In the genomic region with DNA sequence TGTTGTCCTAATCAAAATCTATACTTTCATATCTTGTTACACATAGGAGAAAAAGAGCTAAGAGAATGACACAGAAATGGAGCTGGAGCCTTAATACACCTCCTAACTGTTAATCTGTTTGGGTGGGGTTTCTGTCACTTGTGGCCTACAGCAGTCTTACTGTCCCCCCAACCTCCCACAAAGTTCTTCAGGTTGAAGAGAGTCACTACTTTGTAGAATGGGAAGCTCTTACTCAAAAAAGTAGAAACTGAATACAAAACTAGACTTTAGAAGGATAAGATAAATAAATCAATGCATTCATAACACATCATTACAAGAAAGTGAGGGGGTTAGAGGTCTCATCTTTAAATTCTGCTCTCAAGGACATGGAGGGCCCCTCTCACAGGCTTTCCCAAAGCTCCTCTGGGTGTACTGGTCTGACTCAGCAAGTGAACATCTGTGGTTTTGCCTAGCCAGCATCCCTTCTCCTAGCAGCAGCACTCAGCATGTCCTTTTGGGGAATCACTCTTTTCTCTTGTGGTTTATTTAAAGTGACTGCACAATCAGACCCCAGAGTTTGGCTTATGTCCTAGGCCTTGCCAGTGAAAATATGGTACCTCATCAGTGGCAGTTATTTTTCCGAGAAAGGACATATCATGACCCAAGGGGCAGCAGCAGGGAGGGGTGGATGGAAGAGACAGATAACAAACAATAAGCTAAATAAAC, we compare ENCODE assay signal across 8 cellular contexts. TPM values are rescaled to one million over a fixed set of nuclear protein-coding genes. Genes with fewer than 3 reads are reported as not detected.
DNase-seq lines count a peak whose midpoint lies in the region; ATAC-seq and TF ChIP-seq lines count a peak whose summit lies in the region.

No MANE protein-coding gene starts in this region.

- DNase-seq in Daoy (ENCODE audit: low read depth), result peak; percentile 85
- no peak for DNase-seq in activated naive CD8-positive, alpha-beta T cell treated with anti-CD3 and anti-CD28 coated beads, Interleukin-2, amount 10 ng/mL, durations not matched to agents 7 days and 5 days
- no peak for DNase-seq in naive B cell
- DNase-seq in tibial nerve (ENCODE audit: low spot score in 2 of 2), result no peak
- no peak for DNase-seq in BE2C
- no peak for DNase-seq in NCI-H2029 (lab: John Stamatoyannopoulos, UW)

- no peaks in the 10 kb centered on the region for H3K9me3 Mint-ChIP-seq in activated naive CD8-positive, alpha-beta T cell treated with anti-CD3 and anti-CD28 coated beads, Interleukin-2, amount 10 ng/mL, durations not matched to agents 7 days and 5 days
- H3K9me3 Mint-ChIP-seq in naive B cell, result no peaks in the 10 kb centered on the region

- H3K4me3 ChIP-seq in KMS-11 (IDR thresholded peaks at IDR 0.05; ENCODE audit: insufficient read depth, low read depth, low read length) (no peak overlapping the region), tibial nerve (no peak overlapping the region), BE2C (ENCODE audit: low read depth, low read length) (no peak overlapping the region)

- H3K79me2 ChIP-seq in KMS-11 (ENCODE audit: insufficient read depth, low read depth), result no peaks in the 10 kb centered on the region

- H3K27ac ChIP-seq in KMS-11, result peak overlapping the region; percentile 60
- no peak overlapping the region for H3K27ac ChIP-seq in tibial nerve

- H2AFZ ChIP-seq in KMS-11 (ENCODE audit: low read depth), result no peak overlapping the region; the same call in 1 of the 2 replicates

- ATAC-seq in activated naive CD8-positive, alpha-beta T cell treated with anti-CD3 and anti-CD28 coated beads, Interleukin-2, amount 10 ng/mL, durations not matched to agents 7 days and 5 days (ENCODE audit: low read depth), result no peak
- ATAC-seq in naive B cell (ENCODE audit: low read depth in 2 of 2), result no peak
- ATAC-seq in HG02678 (IDR thresholded peaks at IDR 0.05; ENCODE audit: unreplicated experiment), result no peak

- TF ChIP-seq CTCF in KMS-11 (conservative IDR thresholded peaks at IDR 0.05; ENCODE audit: low read depth, low read length) (no peak), tibial nerve (IDR thresholded peaks at IDR 0.05) (no peak), BE2C (IDR thresholded peaks at IDR 0.05; ENCODE audit: low read depth, low read length) (no peak)

- H3K9me3 ChIP-seq in tibial nerve, result no peaks in the 10 kb centered on the region
- H3K9me3 ChIP-seq in BE2C, result 0 out of 2 replicates have a peak, but pooled peaks cover 4% of the 10 kb centered on the region

- H3K4me2 ChIP-seq in KMS-11, result peak overlapping the region; percentile 89

- H3K36me3 Mint-ChIP-seq in activated naive CD8-positive, alpha-beta T cell treated with anti-CD3 and anti-CD28 coated beads, Interleukin-2, amount 10 ng/mL, durations not matched to agents 7 days and 5 days, result peaks cover 3% of the 10 kb centered on the region
- H3K36me3 Mint-ChIP-seq in naive B cell, result no peaks in the 10 kb centered on the region

- TF ChIP-seq POLR2A in tibial nerve (IDR thresholded peaks at IDR 0.05), result no peak

- H3K4me1 ChIP-seq in KMS-11 (ENCODE audit: low read depth, poor library complexity, severe bottlenecking) (peaks cover 77% of the 10 kb centered on the region), tibial nerve (peaks cover 0 to 18% (median 7%) of the 10 kb centered on the region in 4 donors), BE2C (peaks cover 15% of the 10 kb centered on the region)

- H3K27ac Mint-ChIP-seq in activated naive CD8-positive, alpha-beta T cell treated with anti-CD3 and anti-CD28 coated beads, Interleukin-2, amount 10 ng/mL, durations not matched to agents 7 days and 5 days, result no peak overlapping the region
- no peak overlapping the region for H3K27ac Mint-ChIP-seq in naive B cell

- peak in 1 of 2 donors; percentile 12 for TF ChIP-seq EP300 in tibial nerve (IDR thresholded peaks at IDR 0.05)

- H3K27me3 ChIP-seq in KMS-11 (ENCODE audit: insufficient read depth, low read depth), result no peaks in the 10 kb centered on the region
- no peaks in the 10 kb centered on the region for H3K27me3 ChIP-seq in tibial nerve
- no peaks in the 10 kb centered on the region for H3K27me3 ChIP-seq in BE2C

- no peak overlapping the region; the same call in 1 of the 2 replicates for H3K9ac ChIP-seq in KMS-11

- peaks cover 26% of the 10 kb centered on the region for H3K4me1 Mint-ChIP-seq in activated naive CD8-positive, alpha-beta T cell treated with anti-CD3 and anti-CD28 coated beads, Interleukin-2, amount 10 ng/mL, durations not matched to agents 7 days and 5 days
- peaks cover 8 to 14% (median 10%) of the 10 kb centered on the region in 3 donors for H3K4me1 Mint-ChIP-seq in naive B cell

- 74 to 90% methylated on average over 1 of the region's 1 CpG for WGBS in tibial nerve, 2 donors

- POLR2A ChIA-PET in activated naive CD8-positive, alpha-beta T cell treated with anti-CD3 and anti-CD28 coated beads, Interleukin-2, amount 10 ng/mL, durations not matched to agents 7 days and 5 days (lab: Charles Lee), result no interaction called here

- peaks cover 3% of the 10 kb centered on the region for H3K27me3 Mint-ChIP-seq in activated naive CD8-positive, alpha-beta T cell treated with anti-CD3 and anti-CD28 coated beads, Interleukin-2, amount 10 ng/mL, durations not matched to agents 7 days and 5 days
- peaks cover 10 to 19% (median 14%) of the 10 kb centered on the region in 3 donors for H3K27me3 Mint-ChIP-seq in naive B cell

- no peaks in the 10 kb centered on the region for H4K20me1 ChIP-seq in KMS-11 (ENCODE audit: insufficient read depth)

- H3K36me3 ChIP-seq in KMS-11 (ENCODE audit: insufficient read depth), result no peaks in the 10 kb centered on the region
- no peaks in the 10 kb centered on the region for H3K36me3 ChIP-seq in tibial nerve
- H3K36me3 ChIP-seq in BE2C, result no peaks in the 10 kb centered on the region

- peak overlapping the region; percentile 14 for H3K4me3 Mint-ChIP-seq in activated naive CD8-positive, alpha-beta T cell treated with anti-CD3 and anti-CD28 coated beads, Interleukin-2, amount 10 ng/mL, durations not matched to agents 7 days and 5 days
- peak overlapping the region in 6 of 8 donors; percentile 27 to 82 (median 72) for H3K4me3 Mint-ChIP-seq in naive B cell

RNA-seq across cellular contexts. Expression of a gene that starts 2.0 kb away (rescaled TPM):
- 53.5 and 63.1 TPM in 2 replicates for total RNA-seq in Daoy (2014; rRNA removed; shearing (Covaris generic))
- 10 to 100 TPM; 27.3 to 29.6 TPM for total RNA-seq in activated naive CD8-positive, alpha-beta T cell treated with anti-CD3 and anti-CD28 coated beads, Interleukin-2, amount 10 ng/mL, durations not matched to agents 7 days and 5 days
- 10 to 100 TPM in 3 of 6 donors, 1 to 10 TPM in 3; 3.5 to 15.9 (median 9.5) TPM for polyA plus RNA-seq in naive B cell (ENCODE audit: low read depth in 6 of 6)
- 10 to 100 TPM; 32.2 to 70.5 (median 48.5) TPM for total RNA-seq in tibial nerve
- 79.1 TPM for polyA plus RNA-seq in BE2C (2012; ENCODE audit: insufficient read depth, insufficient read length, low read depth)

RNA-seq across cellular contexts. Expression of a gene that starts 27.2 kb away (rescaled TPM):
- 137 and 162 TPM in 2 replicates for total RNA-seq in Daoy (2014; rRNA removed; shearing (Covaris generic))
- total RNA-seq in activated naive CD8-positive, alpha-beta T cell treated with anti-CD3 and anti-CD28 coated beads, Interleukin-2, amount 10 ng/mL, durations not matched to agents 7 days and 5 days, result 10 to 100 TPM; 72.7 to 80.2 TPM
- 100 to 1,000 TPM in 5 of 6 donors, 10 to 100 TPM in 1; 96.6 to 146 (median 107) TPM for polyA plus RNA-seq in naive B cell (ENCODE audit: low read depth in 6 of 6)
- total RNA-seq in tibial nerve, result 10 to 100 TPM; 58.5 to 74.1 (median 64.7) TPM
- 48.0 TPM for polyA plus RNA-seq in BE2C (2012; ENCODE audit: insufficient read depth, insufficient read length, low read depth)
